In the genomic region with DNA sequence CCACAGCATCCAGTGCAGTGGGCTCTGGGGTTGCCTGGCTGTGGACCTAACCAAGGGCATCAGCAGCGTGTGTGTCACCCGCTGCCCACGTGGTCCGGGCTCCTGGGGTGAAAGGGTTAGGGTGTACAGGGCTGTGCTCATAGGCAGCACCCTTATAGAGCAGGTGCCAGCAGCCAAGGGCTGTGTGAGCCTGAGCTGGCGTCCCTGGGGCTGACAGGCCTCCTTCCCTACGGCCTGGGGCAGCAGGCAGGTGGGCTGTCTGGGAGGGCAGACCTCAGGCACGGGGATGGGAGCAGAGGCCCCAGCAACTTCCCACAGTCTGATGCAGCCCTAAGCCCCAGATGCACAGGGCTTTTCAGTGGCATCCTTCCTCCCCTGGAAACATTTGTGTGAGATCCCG, we compare ENCODE assay signal across 10 cellular contexts.
"Had no signal": no experiment of that assay in that cellular context is flagged by ENCODE, and none has a peak within 500 bp of the region (broad histone marks: within the 10 kb centered on the region; RNA-seq: fewer than 3 reads in every experiment).

No MANE protein-coding gene starts in this region.

- H3K4me1 Mint-ChIP-seq: mesothelial cell of epicardium had no signal

- H3K36me3 Mint-ChIP-seq: mesothelial cell of epicardium had no signal

- DNase-seq: activated CD4-positive, alpha-beta memory T cell treated with anti-CD3 and anti-CD28 coated beads for 36 hours; activated naive CD8-positive, alpha-beta T cell treated with anti-CD3 and anti-CD28 coated beads for 36 hours; brain microvascular endothelial cell; cerebellar nuclear complex; hippocampal formation; retina; stimulated activated CD4-positive, alpha-beta T cell treated with anti-CD3 and anti-CD28 coated beads, Interleukin-15, amount 100 ng/mL, for 24 hours; stimulated activated CD4-positive, alpha-beta T cell treated with anti-CD3 and anti-CD28 coated beads, Interleukin-4, amount 100 ng/mL, for 24 hours; thyroid gland had no signal

- H3K27me3 Mint-ChIP-seq: activated CD4-positive, alpha-beta memory T cell treated with anti-CD3 and anti-CD28 coated beads for 36 hours; activated naive CD8-positive, alpha-beta T cell treated with anti-CD3 and anti-CD28 coated beads for 36 hours had no signal

- H3K4me3 Mint-ChIP-seq: activated CD4-positive, alpha-beta memory T cell treated with anti-CD3 and anti-CD28 coated beads for 36 hours; activated naive CD8-positive, alpha-beta T cell treated with anti-CD3 and anti-CD28 coated beads for 36 hours; mesothelial cell of epicardium had no signal

- H3K27ac Mint-ChIP-seq: activated CD4-positive, alpha-beta memory T cell treated with anti-CD3 and anti-CD28 coated beads for 36 hours; mesothelial cell of epicardium had no signal
